Comparison of ENCODE assay signal across 8 cellular contexts in the genomic region with DNA sequence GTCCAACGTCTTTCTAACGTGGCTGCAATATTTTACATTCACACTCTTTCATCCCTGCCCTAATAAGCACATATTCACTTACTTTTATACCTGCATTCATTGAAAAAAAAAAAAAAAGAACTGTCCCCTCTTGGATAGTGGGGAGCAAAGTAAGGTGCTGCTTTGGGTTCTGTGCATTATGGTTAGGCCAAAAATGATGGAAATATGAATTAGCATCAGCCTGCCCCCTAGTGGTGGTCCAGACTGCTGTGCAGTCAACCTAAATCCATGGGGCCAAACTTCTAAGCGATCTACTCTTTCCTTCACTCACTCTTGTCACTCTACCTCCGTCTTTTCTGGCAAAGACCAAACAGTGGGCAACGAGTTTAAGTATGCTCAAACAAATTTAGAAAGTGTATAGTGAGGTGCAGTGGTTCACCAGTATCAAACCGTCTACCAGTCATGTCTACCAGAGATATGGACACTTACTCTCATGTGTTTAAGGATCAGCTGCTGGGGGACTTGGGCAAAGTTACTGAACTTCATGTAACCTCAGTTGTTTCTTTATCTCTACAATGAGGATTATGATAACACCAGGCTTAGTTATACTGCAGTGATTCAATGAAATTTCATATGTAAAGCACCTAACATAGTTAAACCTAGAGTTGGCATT.
A peak's percentile ranks its signal among the peaks of the same experiment; 100 is the strongest.
DNase-seq lines count a peak whose midpoint lies in the region; ATAC-seq and TF ChIP-seq lines count a peak whose summit lies in the region.

No MANE protein-coding gene starts in this region.

- CTCF ChIA-PET in mammary epithelial cell (lab: Charles Lee; ENCODE audit: low non-redundant PET), result no interaction called here

- no peaks in the 10 kb centered on the region for H3K36me3 Mint-ChIP-seq in mesothelial cell of epicardium

- TF ChIP-seq POLR2A in vagina (IDR thresholded peaks at IDR 0.05), result no peak

- peak; percentile 77 for ATAC-seq in GM18858 (IDR thresholded peaks at IDR 0.05; ENCODE audit: unreplicated experiment)
- ATAC-seq in HG02973 (IDR thresholded peaks at IDR 0.05; ENCODE audit: unreplicated experiment), result peak; percentile 80

- H3K79me2 ChIP-seq in mammary epithelial cell (ENCODE audit: insufficient read depth, low read length), result no peaks in the 10 kb centered on the region

- H3K4me2 ChIP-seq in mammary epithelial cell (ENCODE audit: insufficient read depth, low read depth, low read length), result no peak overlapping the region

- peak; percentile 38 for DNase-seq in CD1c-positive myeloid dendritic cell (ENCODE audit: extremely low spot score)
- peak; percentile 63 for DNase-seq in NCI-H82 (lab: John Stamatoyannopoulos, UW)
- DNase-seq in mammary epithelial cell, result peak; percentile 18
- peak in 1 of 2 experiments; percentile 45 for DNase-seq in mesothelial cell of epicardium (ENCODE audit: low spot score in 2 of 2, unreplicated experiment in 2 of 2)
- DNase-seq in vagina (ENCODE audit: extremely low spot score in 2 of 2), result no peak
- DNase-seq in epidermal melanocyte (ENCODE audit: insufficient read length, low spot score), result no peak

- no peak overlapping the region for H3K27ac Mint-ChIP-seq in mesothelial cell of epicardium

- H3K36me3 ChIP-seq in mammary epithelial cell (ENCODE audit: insufficient read depth, low read length) (no peaks in the 10 kb centered on the region), vagina (no peaks in the 10 kb centered on the region)

- H3K27me3 ChIP-seq in mammary epithelial cell (ENCODE audit: insufficient read depth, low read length), result no peaks in the 10 kb centered on the region
- no peaks in the 10 kb centered on the region for H3K27me3 ChIP-seq in vagina

- H3K4me1 ChIP-seq in mammary epithelial cell (ENCODE audit: insufficient read depth, low read length), result no peaks in the 10 kb centered on the region
- no peaks in the 10 kb centered on the region for H3K4me1 ChIP-seq in vagina

- no peaks in the 10 kb centered on the region for H4K20me1 ChIP-seq in mammary epithelial cell (ENCODE audit: insufficient read depth, low read length)

- H3K4me3 ChIP-seq in mammary epithelial cell (replicated peaks in 1 of 3; ENCODE audit: insufficient read depth in 1 of 3, low read depth in 2 of 3, low read length in 3 of 3), result no peak overlapping the region
- no peak overlapping the region for H3K4me3 ChIP-seq in vagina

- no peaks in the 10 kb centered on the region for H3K9me3 Mint-ChIP-seq in mesothelial cell of epicardium

- no peak overlapping the region for H3K4me3 Mint-ChIP-seq in mesothelial cell of epicardium

- BruUV-seq in mammary epithelial cell (replicated peaks; lab: Mats Ljungman, UMichigan), result no TSS peak

- intact Hi-C loops in mammary epithelial cell (cut with micrococcal nuclease), result loop anchor here (1.0 to 10.0 kb wide), 4 partner anchors 1315 to 1572 kb away; no protein-coding TSS in a partner anchor
- intact Hi-C loops in vagina (cut with DNase I), result no loop called here

- dilution Hi-C loops in mammary epithelial cell (cut with HindIII; ENCODE audit: low sequenced_read_pairs), result no loop called here

- no peaks in the 10 kb centered on the region for H3K9me3 ChIP-seq in mammary epithelial cell (replicated peaks; ENCODE audit: insufficient read depth, low read length)
- no peaks in the 10 kb centered on the region for H3K9me3 ChIP-seq in vagina

- peaks cover 4% of the 10 kb centered on the region for H3K4me1 Mint-ChIP-seq in mesothelial cell of epicardium

- in situ Hi-C loops in mammary epithelial cell (cut with MboI; ENCODE audit: low sequenced_read_pairs in 2 of 2), result loop anchor here (25.0 kb wide), 1 partner anchor 1487 kb away; no protein-coding TSS in a partner anchor

- TF ChIP-seq CTCF in mammary epithelial cell (conservative IDR thresholded peaks at IDR 0.05 in 1 of 2, IDR thresholded peaks at IDR 0.05 in 1 of 2; ENCODE audit: extremely low read depth in 1 of 2, insufficient read depth in 1 of 2, low read depth in 1 of 2, low read length in 2 of 2) (peak; percentile 88 to 94), mesothelial cell of epicardium (IDR thresholded peaks at IDR 0.05; ENCODE audit: unreplicated experiment) (peak; percentile 86), vagina (IDR thresholded peaks at IDR 0.05) (peak in 2 of 3 experiments; percentile 14 to 54)

- no peak overlapping the region for H3K9ac ChIP-seq in mammary epithelial cell (ENCODE audit: insufficient read depth, low read length)

- no peaks in the 10 kb centered on the region for H3K27me3 Mint-ChIP-seq in mesothelial cell of epicardium (ENCODE audit: low read depth)

- no peak overlapping the region for H3K27ac ChIP-seq in mammary epithelial cell (ENCODE audit: insufficient read depth, low read depth, low read length)
- H3K27ac ChIP-seq in vagina, result no peak overlapping the region

- H2AFZ ChIP-seq in mammary epithelial cell (ENCODE audit: low read depth, low read length), result peak overlapping the region; percentile 31

- WGBS in mammary epithelial cell (ENCODE audit: low coverage, missing lambda C conversion rate), result 56% methylated on average over 6 of the region's 6 CpGs

Comparison
In these comparisons a context has a peak if more than half of its experiments do, and no peak if none do; other contexts are left out.
1. DNase-seq: peak in CD1c-positive myeloid dendritic cell (single experiment), NCI-H82 (single experiment) and mammary epithelial cell (single experiment); none in vagina (0 of 2) and epidermal melanocyte (single experiment).
2. CTCF ChIP-seq: peak in every context shown above with its lines; median percentile 91 in mammary epithelial cell; 86 in mesothelial cell of epicardium; 34 in vagina.